In genomic region chr12:110451263-110451662, GRCh38 we compare ENCODE assay signal across 12 cellular contexts. TPM values are rescaled to one million over a fixed set of nuclear protein-coding genes. Genes with fewer than 3 reads are reported as not detected.
A peak's percentile ranks its signal among the peaks of the same experiment; 100 is the strongest.
DNase-seq lines count a peak whose midpoint lies in the region; ATAC-seq and TF ChIP-seq lines count a peak whose summit lies in the region.
"Had no signal": no experiment of that assay in that cellular context is flagged by ENCODE, and none has a peak within 500 bp of the region (broad histone marks: within the 10 kb centered on the region; RNA-seq: fewer than 3 reads in every experiment).

No MANE protein-coding gene starts in this region.

- intact Hi-C loops in Calu3 (cut with micrococcal nuclease; ENCODE audit: unreplicated experiment): loop anchor here (5.0 kb wide), 2 partner anchors 151 to 436 kb away; no protein-coding TSS in a partner anchor
- intact Hi-C loops in natural killer cell (cut with micrococcal nuclease): no loop called here

- H3K4me1 Mint-ChIP-seq in Calu3 (ENCODE audit: low read depth, unreplicated experiment) (peaks cover 8% of the 10 kb centered on the region), natural killer cell (peaks cover 32 to 33% of the 10 kb centered on the region in 2 donors)
- H3K4me1 Mint-ChIP-seq in activated naive CD8-positive, alpha-beta T cell treated with anti-CD3 and anti-CD28 coated beads for 36 hours: peaks cover 22% of the 10 kb centered on the region

- peaks cover 33% of the 10 kb centered on the region for H3K36me3 Mint-ChIP-seq in Calu3 (ENCODE audit: insufficient read depth, unreplicated experiment)
- H3K36me3 Mint-ChIP-seq in activated naive CD8-positive, alpha-beta T cell treated with anti-CD3 and anti-CD28 coated beads for 36 hours: peaks cover 38% of the 10 kb centered on the region
- H3K36me3 Mint-ChIP-seq in natural killer cell: no peaks in the 10 kb centered on the region

- H3K4me3 Mint-ChIP-seq in Calu3 (ENCODE audit: low read depth, unreplicated experiment) (peak overlapping the region; percentile 92), natural killer cell (peak overlapping the region; percentile 100)
- no peak overlapping the region for H3K4me3 Mint-ChIP-seq in activated naive CD8-positive, alpha-beta T cell treated with anti-CD3 and anti-CD28 coated beads for 36 hours

- no TSS peak for BruUV-seq in Calu3 (replicated peaks; lab: Mats Ljungman, UMichigan)

- peak overlapping the region; percentile 86 for H3K27ac ChIP-seq in 22Rv1

- H3K27me3 Mint-ChIP-seq in Calu3 (ENCODE audit: unreplicated experiment) (no peaks in the 10 kb centered on the region), natural killer cell (ENCODE audit: low read depth in 2 of 2) (no peaks in the 10 kb centered on the region)
- H3K27me3 Mint-ChIP-seq in activated naive CD8-positive, alpha-beta T cell treated with anti-CD3 and anti-CD28 coated beads for 36 hours: no peaks in the 10 kb centered on the region

- CTCF ChIA-PET in Calu3 (lab: Charles Lee): interaction anchor here (0.6 kb wide), 1 partner anchor 19 kb away, joined by 3 read pairs; no protein-coding TSS in a partner anchor

- H3K27ac Mint-ChIP-seq in Calu3 (ENCODE audit: unreplicated experiment) (peak overlapping the region; percentile 51), natural killer cell (peak overlapping the region; percentile 99)
- H3K27ac Mint-ChIP-seq in activated naive CD8-positive, alpha-beta T cell treated with anti-CD3 and anti-CD28 coated beads for 36 hours: peak overlapping the region; percentile 99

- DNase-seq in Calu3 (no peak), natural killer cell (no peak), NCI-H1417 (lab: John Stamatoyannopoulos, UW) (no peak)
- DNase-seq in activated naive CD8-positive, alpha-beta T cell treated with anti-CD3 and anti-CD28 coated beads for 36 hours: no peak
- DNase-seq: brain microvascular endothelial cell; left ventricle myocardium superior; posterior cingulate gyrus; stimulated activated CD4-positive, alpha-beta T cell treated with anti-CD3 and anti-CD28 coated beads, Interleukin-2, amount 100 ng/mL, for 48 hours had no signal

- H3K9me3 Mint-ChIP-seq in Calu3 (ENCODE audit: low read depth, unreplicated experiment) (no peaks in the 10 kb centered on the region), natural killer cell (no peaks in the 10 kb centered on the region)
- H3K9me3 Mint-ChIP-seq in activated naive CD8-positive, alpha-beta T cell treated with anti-CD3 and anti-CD28 coated beads for 36 hours: no peaks in the 10 kb centered on the region

- ATAC-seq in natural killer cell (no peak), HG02840 (IDR thresholded peaks at IDR 0.05; ENCODE audit: low FRiP score, unreplicated experiment) (no peak), HG03196 (IDR thresholded peaks at IDR 0.05; ENCODE audit: unreplicated experiment) (no peak), HG03457 (IDR thresholded peaks at IDR 0.05; ENCODE audit: unreplicated experiment) (no peak)

- TF ChIP-seq CTCF in 22Rv1 (IDR thresholded peaks at IDR 0.05): no peak
- TF ChIP-seq CTCF in Calu3 (IDR thresholded peaks at IDR 0.05; ENCODE audit: unreplicated experiment): no peak
- no peak for TF ChIP-seq CTCF in natural killer cell (IDR thresholded peaks at IDR 0.05)

RNA-seq across cellular contexts. Expression of gene ARPC3, which starts 1.1 kb away (rescaled TPM):
- total RNA-seq in Calu3 (2022): 321 and 344 TPM in 2 replicates
- 100 to 1,000 TPM; 273 to 284 TPM for total RNA-seq in activated naive CD8-positive, alpha-beta T cell treated with anti-CD3 and anti-CD28 coated beads for 36 hours
- 100 to 1,000 TPM; 298 to 344 (median 311) TPM for total RNA-seq in natural killer cell

RNA-seq across cellular contexts. Expression of gene GPN3, which starts 16.8 kb away (rescaled TPM):
- total RNA-seq in Calu3 (2022) (31.8 and 35.9 TPM in 2 replicates), natural killer cell (10 to 100 TPM in 1 of 3 donors, 1 to 10 TPM in 2; 4.7 to 10.4 (median 6.1) TPM)
- total RNA-seq in activated naive CD8-positive, alpha-beta T cell treated with anti-CD3 and anti-CD28 coated beads for 36 hours: 10 to 100 TPM; 60.6 to 61.8 TPM

RNA-seq across cellular contexts. Expression of gene FAM216A, which starts 17.4 kb away (rescaled TPM):
- total RNA-seq in Calu3 (2022) (10.5 and 11.2 TPM in 2 replicates), natural killer cell (1 to 10 TPM; 3.1 to 4.7 (median 3.8) TPM)
- 10 to 100 TPM; 64.8 to 66.0 TPM for total RNA-seq in activated naive CD8-positive, alpha-beta T cell treated with anti-CD3 and anti-CD28 coated beads for 36 hours

RNA-seq across cellular contexts. Expression of gene ANAPC7, which starts 47.8 kb away (rescaled TPM):
- total RNA-seq in Calu3 (2022): 111 and 136 TPM in 2 replicates
- total RNA-seq in activated naive CD8-positive, alpha-beta T cell treated with anti-CD3 and anti-CD28 coated beads for 36 hours: 10 to 100 TPM; 66.6 to 67.5 TPM
- total RNA-seq in natural killer cell: 10 to 100 TPM; 46.5 to 77.0 (median 50.4) TPM

RNA-seq across cellular contexts. Expression of gene VPS29, which starts 50.6 kb away (rescaled TPM):
- total RNA-seq in Calu3 (2022) (156 and 164 TPM in 2 replicates), natural killer cell (100 to 1,000 TPM in 1 of 3 donors, 10 to 100 TPM in 2; 94.3 to 115 (median 99.6) TPM)
- 10 to 100 TPM; 84.5 to 91.2 TPM for total RNA-seq in activated naive CD8-positive, alpha-beta T cell treated with anti-CD3 and anti-CD28 coated beads for 36 hours
